16 cellular contexts compared by ENCODE assay signal in the genomic region with DNA sequence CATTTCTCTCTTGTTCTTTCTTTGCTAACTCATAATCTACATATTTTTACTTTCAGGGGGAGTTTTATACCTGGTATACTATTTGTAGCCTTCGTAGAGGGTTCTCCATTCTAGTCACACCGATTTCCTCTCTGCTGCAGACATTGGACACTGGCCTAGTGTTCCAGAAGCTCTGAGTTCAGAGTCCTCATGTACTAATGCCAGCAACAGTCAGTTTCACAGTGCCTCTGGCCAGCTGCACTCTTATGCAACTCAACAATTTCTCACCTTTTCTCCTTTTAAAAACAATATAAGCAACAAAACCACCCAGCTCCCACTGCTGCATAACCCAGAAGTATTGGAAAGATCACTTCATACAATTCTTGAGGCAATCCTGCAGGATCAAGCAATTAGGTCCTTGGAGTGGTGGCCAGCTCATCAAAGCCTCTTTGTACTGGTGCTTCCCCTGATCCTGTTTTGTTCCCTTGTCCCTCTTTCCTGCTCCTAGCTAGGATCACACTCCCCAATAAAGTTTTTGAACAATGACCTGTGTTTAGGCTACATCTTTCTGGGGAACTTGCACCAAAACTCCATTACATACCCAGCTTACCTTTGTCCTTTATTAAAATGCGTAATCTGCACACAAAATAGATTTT.
"Had no signal": no experiment of that assay in that cellular context is flagged by ENCODE, and none has a peak within 500 bp of the region (broad histone marks: within the 10 kb centered on the region; RNA-seq: fewer than 3 reads in every experiment).

No MANE protein-coding gene starts in this region.

- H3K4me1 Mint-ChIP-seq: activated CD4-positive, alpha-beta memory T cell treated with anti-CD3 and anti-CD28 coated beads, Interleukin-2, amount 10 ng/mL, durations not matched to agents 7 days and 5 days had no signal

- H3K9me3 Mint-ChIP-seq: activated CD4-positive, alpha-beta memory T cell treated with anti-CD3 and anti-CD28 coated beads, Interleukin-2, amount 10 ng/mL, durations not matched to agents 7 days and 5 days; T-helper 2 cell treated with Interferon-gamma antibody and Interleukin-4, amounts not matched to agents 5 μg/mL and 100 μg/mL, for 36 hours had no signal

- ATAC-seq: stimulated activated naive CD8-positive, alpha-beta T cell treated with anti-CD3 and anti-CD28 coated beads, Interleukin-15, Interleukin-2, amounts not matched to agents 100 U/mL and 50 U/mL, for 24 hours; upper lobe of right lung had no signal

- H3K27ac ChIP-seq: heart left ventricle, ovary, SJCRH30, testis, upper lobe of right lung had no signal

- H3K36me3 ChIP-seq: heart left ventricle, ovary, SJCRH30, upper lobe of right lung had no signal

- H3K4me1 ChIP-seq: upper lobe of right lung had no signal

- H3K27ac Mint-ChIP-seq: activated CD4-positive, alpha-beta memory T cell treated with anti-CD3 and anti-CD28 coated beads, Interleukin-2, amount 10 ng/mL, durations not matched to agents 7 days and 5 days; activated naive CD8-positive, alpha-beta T cell; T-helper 2 cell treated with Interferon-gamma antibody and Interleukin-4, amounts not matched to agents 5 μg/mL and 100 μg/mL, for 36 hours had no signal

- H3K4me3 Mint-ChIP-seq: activated CD4-positive, alpha-beta memory T cell treated with anti-CD3 and anti-CD28 coated beads, Interleukin-2, amount 10 ng/mL, durations not matched to agents 7 days and 5 days; activated naive CD8-positive, alpha-beta T cell; T-helper 2 cell treated with Interferon-gamma antibody and Interleukin-4, amounts not matched to agents 5 μg/mL and 100 μg/mL, for 36 hours had no signal

- H3K27me3 ChIP-seq: ovary, SJCRH30, testis, upper lobe of right lung had no signal

- DNase-seq: activated CD4-positive, alpha-beta memory T cell treated with anti-CD3 and anti-CD28 coated beads, Interleukin-2, amount 10 ng/mL, durations not matched to agents 7 days and 5 days; activated gamma-delta T cell; activated T-cell treated with anti-CD3 and anti-CD28 coated beads, Interleukin-2, amount 50 U/mL, for 48 hours; anterior cingulate cortex; heart left ventricle; mesendoderm; ovary; SJCRH30; stimulated activated CD4-positive, alpha-beta T cell treated with anti-CD3 and anti-CD28 coated beads, Interleukin-4, amount 100 ng/mL, for 1 hour; stimulated activated CD8-positive, alpha-beta memory T cell treated with anti-CD3 and anti-CD28 coated beads, Interleukin-4, amount 100 ng/mL, for 48 hours; stimulated activated naive CD8-positive, alpha-beta T cell treated with anti-CD3 and anti-CD28 coated beads, Interleukin-15, Interleukin-2, amounts not matched to agents 100 U/mL and 50 U/mL, for 24 hours; SW 1271; testis; upper lobe of right lung had no signal

- H3K4me3 ChIP-seq: heart left ventricle, ovary, SJCRH30, testis, upper lobe of right lung had no signal

- H3K36me3 Mint-ChIP-seq: activated naive CD8-positive, alpha-beta T cell had no signal

- H3K9me3 ChIP-seq: SJCRH30, testis, upper lobe of right lung had no signal
